8 cellular contexts compared by ENCODE assay signal in the genomic region with DNA sequence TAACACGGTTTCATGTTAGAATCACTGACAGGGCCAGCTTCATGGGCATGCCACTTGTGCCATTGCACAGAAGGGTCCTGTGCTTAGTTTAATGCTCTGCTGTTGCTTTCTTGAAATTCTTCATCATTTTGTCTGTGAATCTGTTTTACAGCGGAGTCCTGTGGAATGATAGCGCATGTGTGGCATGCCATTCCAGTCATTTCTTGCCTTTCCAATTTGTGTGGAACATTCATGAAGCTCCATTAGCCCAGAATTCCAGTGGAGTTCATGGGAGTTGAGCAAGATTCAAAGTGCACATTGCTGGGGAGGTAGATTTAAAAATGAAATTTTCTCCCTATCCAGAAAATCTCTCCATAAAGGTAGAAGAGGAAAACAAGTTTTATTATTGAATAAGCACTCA.
"Had no signal": no experiment of that assay in that cellular context is flagged by ENCODE, and none has a peak within 500 bp of the region (broad histone marks: within the 10 kb centered on the region; RNA-seq: fewer than 3 reads in every experiment).

No MANE protein-coding gene starts in this region.

- FAIRE-seq: H54, HTR-8/SVneo, K562 had no signal

- H3K4me3 Mint-ChIP-seq: H9 had no signal

- DNase-seq: GOT3, H9, HCEC 1CT, IMR-90, KG1 had no signal

- H3K4me3 ChIP-seq: K562 had no signal

- ATAC-seq: K562 had no signal
